ENCODE assay signal across 1 cellular context in the genomic region with DNA sequence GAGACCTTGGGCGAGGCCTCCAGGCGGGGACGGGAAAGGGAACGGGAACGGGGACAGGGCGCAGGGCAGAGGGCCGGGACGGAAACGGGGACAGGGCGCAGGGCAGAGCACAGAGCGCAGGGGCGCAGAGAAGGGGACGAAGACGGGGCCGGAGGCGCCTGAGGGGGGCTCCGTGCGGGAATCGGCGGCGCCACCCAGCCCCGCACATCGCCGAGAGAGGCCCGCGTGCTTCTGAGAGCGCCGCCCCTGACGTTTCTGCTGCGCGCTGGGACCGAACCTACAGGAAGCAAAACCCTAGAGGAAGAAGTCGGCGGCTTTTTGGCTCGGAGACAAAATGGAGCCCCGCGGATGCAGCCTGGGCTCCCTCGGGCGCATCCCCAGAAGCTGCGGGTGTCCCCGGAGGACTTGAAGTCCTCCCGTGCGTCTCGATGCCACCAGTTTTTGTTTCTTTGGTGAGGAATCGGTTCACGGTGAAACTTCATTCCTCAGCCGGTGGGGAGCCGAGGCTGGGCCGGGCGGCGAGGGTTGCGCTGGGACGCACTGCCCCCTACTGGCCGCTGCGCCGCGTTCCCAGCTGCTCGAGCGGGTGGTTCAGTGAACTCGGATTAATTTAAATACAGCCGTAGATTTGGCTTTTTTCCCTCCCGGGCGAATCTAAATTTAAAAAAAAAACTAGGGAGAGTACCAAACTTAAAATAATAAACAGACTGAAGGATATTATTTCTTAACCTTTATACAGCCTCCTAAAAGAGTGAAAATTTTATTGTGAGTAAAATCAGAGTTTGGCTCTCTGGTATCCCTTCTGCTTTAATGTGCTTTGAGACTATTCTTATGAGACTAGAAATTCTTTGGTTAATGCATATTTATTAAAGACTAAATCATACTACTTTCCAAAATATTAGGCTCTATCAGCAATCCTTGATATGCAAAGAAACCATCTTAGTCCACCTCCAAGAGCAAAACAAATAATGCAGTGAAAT.
A peak's percentile ranks its signal among the peaks of the same experiment; 100 is the strongest.
TF ChIP-seq lines count a peak whose summit lies in the region.

No MANE protein-coding gene starts in this region.

TF ChIP-seq in WTC11, 78 proteins besides CTCF, POLR2A, EP300 and RAD21 (continued from another document):
- TF ChIP-seq, protein P1, sequence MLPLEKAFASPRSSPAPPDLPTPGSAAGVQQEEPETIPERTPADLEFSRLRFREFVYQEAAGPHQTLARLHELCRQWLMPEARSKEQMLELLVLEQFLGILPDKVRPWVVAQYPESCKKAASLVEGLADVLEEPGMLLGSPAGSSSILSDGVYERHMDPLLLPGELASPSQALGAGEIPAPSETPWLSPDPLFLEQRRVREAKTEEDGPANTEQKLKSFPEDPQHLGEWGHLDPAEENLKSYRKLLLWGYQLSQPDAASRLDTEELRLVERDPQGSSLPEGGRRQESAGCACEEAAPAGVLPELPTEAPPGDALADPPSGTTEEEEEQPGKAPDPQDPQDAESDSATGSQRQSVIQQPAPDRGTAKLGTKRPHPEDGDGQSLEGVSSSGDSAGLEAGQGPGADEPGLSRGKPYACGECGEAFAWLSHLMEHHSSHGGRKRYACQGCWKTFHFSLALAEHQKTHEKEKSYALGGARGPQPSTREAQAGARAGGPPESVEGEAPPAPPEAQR (CRISPR knock-in tag; IDR thresholded peaks at IDR 0.05): no peak
- TF ChIP-seq SMAD3 (CRISPR knock-in tag; IDR thresholded peaks at IDR 0.05; ENCODE audit: borderline replicate concordance): 0 out of 2 replicates have a peak, but pooled peaks have one; percentile 25
- TF ChIP-seq, protein P2, sequence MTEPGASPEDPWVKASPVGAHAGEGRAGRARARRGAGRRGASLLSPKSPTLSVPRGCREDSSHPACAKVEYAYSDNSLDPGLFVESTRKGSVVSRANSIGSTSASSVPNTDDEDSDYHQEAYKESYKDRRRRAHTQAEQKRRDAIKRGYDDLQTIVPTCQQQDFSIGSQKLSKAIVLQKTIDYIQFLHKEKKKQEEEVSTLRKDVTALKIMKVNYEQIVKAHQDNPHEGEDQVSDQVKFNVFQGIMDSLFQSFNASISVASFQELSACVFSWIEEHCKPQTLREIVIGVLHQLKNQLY (CRISPR knock-in tag; IDR thresholded peaks at IDR 0.05): no peak
- no peak for TF ChIP-seq ZNF671 (CRISPR knock-in tag; IDR thresholded peaks at IDR 0.05)
- TF ChIP-seq ETV6 (CRISPR knock-in tag; IDR thresholded peaks at IDR 0.05): 0 out of 2 replicates have a peak, but pooled peaks have one; percentile 56
- no peak for TF ChIP-seq ZNF512 (CRISPR knock-in tag; IDR thresholded peaks at IDR 0.05; ENCODE audit: borderline replicate concordance)
- peak; percentile 64; the same call in 1 of the 2 replicates for TF ChIP-seq TP53 (CRISPR knock-in tag; IDR thresholded peaks at IDR 0.05)
- no peak for TF ChIP-seq MYBL2 (CRISPR knock-in tag; IDR thresholded peaks at IDR 0.05)
- no peak for TF ChIP-seq NR3C1 (CRISPR knock-in tag; conservative IDR thresholded peaks at IDR 0.05; ENCODE audit: low read depth)
- no peak for TF ChIP-seq ZNF281 (CRISPR knock-in tag; IDR thresholded peaks at IDR 0.05)
- no peak for TF ChIP-seq ZBTB21 (CRISPR knock-in tag; IDR thresholded peaks at IDR 0.05; ENCODE audit: borderline replicate concordance)
- peak; percentile 86 for TF ChIP-seq MAX (CRISPR knock-in tag; IDR thresholded peaks at IDR 0.05)
- TF ChIP-seq KAT7 (CRISPR knock-in tag; IDR thresholded peaks at IDR 0.05; ENCODE audit: borderline replicate concordance): peak; percentile 86; the same call in 1 of the 2 replicates
- TF ChIP-seq, protein P3, sequence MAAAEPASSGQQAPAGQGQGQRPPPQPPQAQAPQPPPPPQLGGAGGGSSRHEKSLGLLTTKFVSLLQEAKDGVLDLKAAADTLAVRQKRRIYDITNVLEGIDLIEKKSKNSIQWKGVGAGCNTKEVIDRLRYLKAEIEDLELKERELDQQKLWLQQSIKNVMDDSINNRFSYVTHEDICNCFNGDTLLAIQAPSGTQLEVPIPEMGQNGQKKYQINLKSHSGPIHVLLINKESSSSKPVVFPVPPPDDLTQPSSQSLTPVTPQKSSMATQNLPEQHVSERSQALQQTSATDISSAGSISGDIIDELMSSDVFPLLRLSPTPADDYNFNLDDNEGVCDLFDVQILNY (CRISPR knock-in tag; IDR thresholded peaks at IDR 0.05): no peak
- peak; percentile 77 for TF ChIP-seq ZNF423 (CRISPR knock-in tag; IDR thresholded peaks at IDR 0.05)
- TF ChIP-seq NR1H2 (CRISPR knock-in tag; IDR thresholded peaks at IDR 0.05): no peak
- no peak for TF ChIP-seq GRHL2 (CRISPR knock-in tag; IDR thresholded peaks at IDR 0.05; ENCODE audit: insufficient replicate concordance, severe bottlenecking)
- no peak for TF ChIP-seq OVOL2 (CRISPR knock-in tag; IDR thresholded peaks at IDR 0.05; ENCODE audit: borderline replicate concordance)
